In the genomic region with DNA sequence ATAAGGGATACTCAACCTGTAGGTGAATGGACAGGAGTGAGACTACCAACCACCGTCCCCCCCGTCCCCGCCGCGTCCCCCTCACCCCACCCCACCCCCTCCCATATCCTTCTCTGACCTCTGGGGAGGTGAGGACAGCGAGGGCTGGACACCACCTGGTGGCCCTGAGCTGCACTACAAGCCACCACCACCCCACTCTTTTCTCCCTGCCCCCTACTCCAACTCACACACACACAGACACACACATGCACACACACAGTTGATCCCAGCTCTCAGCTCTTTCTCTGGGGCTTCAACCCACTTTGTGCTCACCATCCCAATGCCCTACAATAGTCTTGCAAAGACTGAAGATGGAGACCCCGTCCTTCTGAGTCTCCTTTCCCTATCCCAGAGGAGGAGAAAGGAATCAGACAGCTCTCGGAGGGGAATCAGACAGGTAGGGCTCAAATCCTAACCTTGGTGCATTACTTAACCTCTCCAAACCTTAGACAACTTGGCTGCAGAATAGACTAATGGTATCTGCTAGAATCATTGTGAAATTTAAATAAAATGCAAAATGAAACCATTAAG, we compare ENCODE assay signal across 1 cellular context.
TF ChIP-seq lines count a peak whose summit lies in the region.

No MANE protein-coding gene starts in this region.

TF ChIP-seq in HEK293, 187 proteins besides CTCF, POLR2A, EP300 and RAD21 (continued from another document):
- TF ChIP-seq, protein P1, sequence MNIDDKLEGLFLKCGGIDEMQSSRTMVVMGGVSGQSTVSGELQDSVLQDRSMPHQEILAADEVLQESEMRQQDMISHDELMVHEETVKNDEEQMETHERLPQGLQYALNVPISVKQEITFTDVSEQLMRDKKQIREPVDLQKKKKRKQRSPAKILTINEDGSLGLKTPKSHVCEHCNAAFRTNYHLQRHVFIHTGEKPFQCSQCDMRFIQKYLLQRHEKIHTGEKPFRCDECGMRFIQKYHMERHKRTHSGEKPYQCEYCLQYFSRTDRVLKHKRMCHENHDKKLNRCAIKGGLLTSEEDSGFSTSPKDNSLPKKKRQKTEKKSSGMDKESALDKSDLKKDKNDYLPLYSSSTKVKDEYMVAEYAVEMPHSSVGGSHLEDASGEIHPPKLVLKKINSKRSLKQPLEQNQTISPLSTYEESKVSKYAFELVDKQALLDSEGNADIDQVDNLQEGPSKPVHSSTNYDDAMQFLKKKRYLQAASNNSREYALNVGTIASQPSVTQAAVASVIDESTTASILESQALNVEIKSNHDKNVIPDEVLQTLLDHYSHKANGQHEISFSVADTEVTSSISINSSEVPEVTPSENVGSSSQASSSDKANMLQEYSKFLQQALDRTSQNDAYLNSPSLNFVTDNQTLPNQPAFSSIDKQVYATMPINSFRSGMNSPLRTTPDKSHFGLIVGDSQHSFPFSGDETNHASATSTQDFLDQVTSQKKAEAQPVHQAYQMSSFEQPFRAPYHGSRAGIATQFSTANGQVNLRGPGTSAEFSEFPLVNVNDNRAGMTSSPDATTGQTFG (tag by site-specific recombination; IDR thresholded peaks at IDR 0.05; ENCODE audit: borderline replicate concordance): no peak
- TF ChIP-seq, protein P2, sequence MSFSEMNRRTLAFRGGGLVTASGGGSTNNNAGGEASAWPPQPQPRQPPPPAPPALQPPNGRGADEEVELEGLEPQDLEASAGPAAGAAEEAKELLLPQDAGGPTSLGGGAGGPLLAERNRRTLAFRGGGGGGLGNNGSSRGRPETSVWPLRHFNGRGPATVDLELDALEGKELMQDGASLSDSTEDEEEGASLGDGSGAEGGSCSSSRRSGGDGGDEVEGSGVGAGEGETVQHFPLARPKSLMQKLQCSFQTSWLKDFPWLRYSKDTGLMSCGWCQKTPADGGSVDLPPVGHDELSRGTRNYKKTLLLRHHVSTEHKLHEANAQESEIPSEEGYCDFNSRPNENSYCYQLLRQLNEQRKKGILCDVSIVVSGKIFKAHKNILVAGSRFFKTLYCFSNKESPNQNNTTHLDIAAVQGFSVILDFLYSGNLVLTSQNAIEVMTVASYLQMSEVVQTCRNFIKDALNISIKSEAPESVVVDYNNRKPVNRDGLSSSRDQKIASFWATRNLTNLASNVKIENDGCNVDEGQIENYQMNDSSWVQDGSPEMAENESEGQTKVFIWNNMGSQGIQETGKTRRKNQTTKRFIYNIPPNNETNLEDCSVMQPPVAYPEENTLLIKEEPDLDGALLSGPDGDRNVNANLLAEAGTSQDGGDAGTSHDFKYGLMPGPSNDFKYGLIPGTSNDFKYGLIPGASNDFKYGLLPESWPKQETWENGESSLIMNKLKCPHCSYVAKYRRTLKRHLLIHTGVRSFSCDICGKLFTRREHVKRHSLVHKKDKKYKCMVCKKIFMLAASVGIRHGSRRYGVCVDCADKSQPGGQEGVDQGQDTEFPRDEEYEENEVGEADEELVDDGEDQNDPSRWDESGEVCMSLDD (tag by site-specific recombination; IDR thresholded peaks at IDR 0.05): no peak
- TF ChIP-seq ZNF561 (tag by site-specific recombination; IDR thresholded peaks at IDR 0.05; ENCODE audit: borderline replicate concordance) (no peak), ZNF140 (tag by site-specific recombination; IDR thresholded peaks at IDR 0.05) (no peak), ZNF211 (tag by site-specific recombination; IDR thresholded peaks at IDR 0.05; ENCODE audit: low read depth) (no peak)
